In the genomic region with DNA sequence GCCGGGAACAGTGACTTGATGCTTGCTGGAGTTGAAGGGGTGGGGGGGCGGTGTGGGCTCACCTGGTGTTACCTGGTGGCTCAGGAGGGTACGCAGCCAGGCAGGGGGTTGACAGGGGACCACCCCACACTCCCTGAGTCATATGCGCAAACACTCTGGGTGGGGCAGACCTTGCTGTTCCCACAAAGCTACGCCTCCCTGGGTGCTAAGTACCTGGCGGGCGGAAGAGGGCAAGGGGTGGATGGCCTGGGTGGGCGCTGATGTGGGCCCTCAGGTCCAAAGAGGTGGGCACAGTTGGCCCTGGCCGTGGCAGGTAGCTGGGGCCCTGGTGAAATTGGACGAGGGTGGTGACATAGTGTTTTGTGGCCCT, we compare ENCODE assay signal across 1 cellular context.
TF ChIP-seq lines count a peak whose summit lies in the region.

No MANE protein-coding gene starts in this region.

TF ChIP-seq in K562, 482 proteins besides CTCF, POLR2A, EP300 and RAD21:
- TF ChIP-seq POLR2G (IDR thresholded peaks at IDR 0.05; ENCODE audit: low read depth, low read length) (peak; percentile 56; the same call in 1 of the 2 replicates), ZNF584 (CRISPR knock-in tag; IDR thresholded peaks at IDR 0.05; ENCODE audit: low read depth) (no peak), SMARCA4 (IDR thresholded peaks at IDR 0.05) (no peak), RAD51 (IDR thresholded peaks at IDR 0.05; ENCODE audit: borderline replicate concordance, low read depth) (no peak)
- TF ChIP-seq, protein P1, sequence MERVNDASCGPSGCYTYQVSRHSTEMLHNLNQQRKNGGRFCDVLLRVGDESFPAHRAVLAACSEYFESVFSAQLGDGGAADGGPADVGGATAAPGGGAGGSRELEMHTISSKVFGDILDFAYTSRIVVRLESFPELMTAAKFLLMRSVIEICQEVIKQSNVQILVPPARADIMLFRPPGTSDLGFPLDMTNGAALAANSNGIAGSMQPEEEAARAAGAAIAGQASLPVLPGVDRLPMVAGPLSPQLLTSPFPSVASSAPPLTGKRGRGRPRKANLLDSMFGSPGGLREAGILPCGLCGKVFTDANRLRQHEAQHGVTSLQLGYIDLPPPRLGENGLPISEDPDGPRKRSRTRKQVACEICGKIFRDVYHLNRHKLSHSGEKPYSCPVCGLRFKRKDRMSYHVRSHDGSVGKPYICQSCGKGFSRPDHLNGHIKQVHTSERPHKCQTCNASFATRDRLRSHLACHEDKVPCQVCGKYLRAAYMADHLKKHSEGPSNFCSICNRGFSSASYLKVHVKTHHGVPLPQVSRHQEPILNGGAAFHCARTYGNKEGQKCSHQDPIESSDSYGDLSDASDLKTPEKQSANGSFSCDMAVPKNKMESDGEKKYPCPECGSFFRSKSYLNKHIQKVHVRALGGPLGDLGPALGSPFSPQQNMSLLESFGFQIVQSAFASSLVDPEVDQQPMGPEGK (CRISPR knock-in tag; IDR thresholded peaks at IDR 0.05; ENCODE audit: borderline replicate concordance): no peak
- TF ChIP-seq, protein P2, sequence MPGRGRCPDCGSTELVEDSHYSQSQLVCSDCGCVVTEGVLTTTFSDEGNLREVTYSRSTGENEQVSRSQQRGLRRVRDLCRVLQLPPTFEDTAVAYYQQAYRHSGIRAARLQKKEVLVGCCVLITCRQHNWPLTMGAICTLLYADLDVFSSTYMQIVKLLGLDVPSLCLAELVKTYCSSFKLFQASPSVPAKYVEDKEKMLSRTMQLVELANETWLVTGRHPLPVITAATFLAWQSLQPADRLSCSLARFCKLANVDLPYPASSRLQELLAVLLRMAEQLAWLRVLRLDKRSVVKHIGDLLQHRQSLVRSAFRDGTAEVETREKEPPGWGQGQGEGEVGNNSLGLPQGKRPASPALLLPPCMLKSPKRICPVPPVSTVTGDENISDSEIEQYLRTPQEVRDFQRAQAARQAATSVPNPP (IDR thresholded peaks at IDR 0.05; ENCODE audit: borderline replicate concordance, insufficient read depth, insufficient read length): no peak
TF ChIP-seq in K562: peak in this region for 1.
